Comparison of ENCODE assay signal across 11 cellular contexts in genomic region chr1:19385869-19386591, GRCh38.
DNase-seq lines count a peak whose midpoint lies in the region; ATAC-seq and TF ChIP-seq lines count a peak whose summit lies in the region.
"Had no signal": no experiment of that assay in that cellular context is flagged by ENCODE, and none has a peak within 500 bp of the region (broad histone marks: within the 10 kb centered on the region; RNA-seq: fewer than 3 reads in every experiment).

No MANE protein-coding gene starts in this region.

- POLR2A ChIA-PET in CD8-positive, alpha-beta T cell (lab: Charles Lee), result no interaction called here

- H3K27me3 Mint-ChIP-seq in CD8-positive, alpha-beta T cell (ENCODE audit: low read depth), result no peaks in the 10 kb centered on the region

- no peak overlapping the region for H3K4me3 Mint-ChIP-seq in CD8-positive, alpha-beta T cell

- H3K27me3 ChIP-seq in CD8-positive, alpha-beta T cell (ENCODE audit: insufficient read depth, low read length), result no peaks in the 10 kb centered on the region

- no peak for DNase-seq in CD8-positive, alpha-beta T cell
- DNase-seq in astrocyte of the hippocampus (ENCODE audit: low read depth, low spot score) (peak; percentile 73), hepatic stellate cell (ENCODE audit: low spot score) (peak; percentile 79), skeletal muscle cell (ENCODE audit: low read depth) (peak; percentile 36)
- no peak for DNase-seq in stimulated activated naive CD4-positive, alpha-beta T cell (lab: John Stamatoyannopoulos, UW)
- DNase-seq: NCI-H2227 treated with DMSO at 0.1 percent for 48 hours, T-helper 2 cell had no signal

- no peak for ATAC-seq in CD8-positive, alpha-beta T cell
- ATAC-seq in HG03095 (IDR thresholded peaks at IDR 0.05; ENCODE audit: unreplicated experiment) (no peak), GM21737 (IDR thresholded peaks at IDR 0.05; ENCODE audit: unreplicated experiment) (no peak), HG03025 (IDR thresholded peaks at IDR 0.05; ENCODE audit: low FRiP score, unreplicated experiment) (no peak)

- peaks cover 48% of the 10 kb centered on the region for H3K4me1 Mint-ChIP-seq in CD8-positive, alpha-beta T cell (ENCODE audit: low read depth)

- peak overlapping the region; percentile 41 for H3K27ac Mint-ChIP-seq in CD8-positive, alpha-beta T cell

- peaks cover 13% of the 10 kb centered on the region for H3K4me1 ChIP-seq in CD8-positive, alpha-beta T cell (ENCODE audit: insufficient read depth, low read length)

- H3K9me3 ChIP-seq in CD8-positive, alpha-beta T cell (ENCODE audit: low read length), result no peaks in the 10 kb centered on the region

- intact Hi-C loops in CD8-positive, alpha-beta T cell (cut with DNase I, micrococcal nuclease), result no loop called here

- peaks cover 60% of the 10 kb centered on the region for H3K36me3 Mint-ChIP-seq in CD8-positive, alpha-beta T cell

- no peak overlapping the region for H3K27ac ChIP-seq in CD8-positive, alpha-beta T cell (ENCODE audit: low read depth, low read length)
- H3K27ac ChIP-seq: parathyroid adenoma had no signal

- peaks cover 20% of the 10 kb centered on the region for H3K36me3 ChIP-seq in CD8-positive, alpha-beta T cell (ENCODE audit: insufficient read depth, low read length)

- TF ChIP-seq CTCF in CD8-positive, alpha-beta T cell (IDR thresholded peaks at IDR 0.05), result no peak

- CTCF ChIA-PET in CD8-positive, alpha-beta T cell (lab: Charles Lee), result interaction anchor here (1.2 kb wide), 1 partner anchor 196 kb away, joined by 4 read pairs; no protein-coding TSS in a partner anchor

- no peak overlapping the region for H3K4me3 ChIP-seq in CD8-positive, alpha-beta T cell (ENCODE audit: low read depth, low read length)
- no peak overlapping the region for H3K4me3 ChIP-seq in skeletal muscle cell (ENCODE audit: low read depth, low read length)

- no peaks in the 10 kb centered on the region for H3K9me3 Mint-ChIP-seq in CD8-positive, alpha-beta T cell

Comparison
In these comparisons a context has a peak if more than half of its experiments do, and no peak if none do; other contexts are left out.
1. DNase-seq: peak in astrocyte of the hippocampus (single experiment), hepatic stellate cell (single experiment) and skeletal muscle cell (single experiment); none in CD8-positive, alpha-beta T cell (0 of 7) and stimulated activated naive CD4-positive, alpha-beta T cell (0 of 6).